Comparison of ENCODE assay signal across 12 cellular contexts in the genomic region with DNA sequence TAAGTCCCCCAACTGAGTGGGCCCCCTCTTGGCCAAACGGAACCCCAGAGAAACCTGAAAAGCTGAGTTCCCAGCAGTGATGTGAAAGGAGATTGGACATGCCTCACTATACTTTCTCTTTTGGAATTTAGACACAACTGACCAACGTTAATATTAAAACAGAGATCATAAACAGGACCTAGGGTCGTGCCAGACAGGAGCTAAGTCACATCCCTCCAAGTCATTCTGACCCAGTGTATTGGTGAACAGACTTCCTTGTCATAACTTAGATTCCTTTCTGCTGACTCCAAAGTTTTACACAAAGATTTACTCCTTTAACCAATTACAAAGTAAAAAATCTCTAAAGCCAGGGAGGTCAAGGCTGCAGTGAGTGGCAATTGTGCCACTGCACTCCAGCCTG. TPM values are rescaled to one million over a fixed set of nuclear protein-coding genes. Genes with fewer than 3 reads are reported as not detected.
A peak's percentile ranks its signal among the peaks of the same experiment; 100 is the strongest.
DNase-seq lines count a peak whose midpoint lies in the region; ATAC-seq and TF ChIP-seq lines count a peak whose summit lies in the region.
"Had no signal": no experiment of that assay in that cellular context is flagged by ENCODE, and none has a peak within 500 bp of the region (broad histone marks: within the 10 kb centered on the region; RNA-seq: fewer than 3 reads in every experiment).

No MANE protein-coding gene starts in this region.

- H3K4me3 Mint-ChIP-seq in naive thymus-derived CD4-positive, alpha-beta T cell = no peak overlapping the region

- H2BK5ac ChIP-seq in IMR-90 (ENCODE audit: low read depth, low read length, poor library complexity, severe bottlenecking) = peak overlapping the region; percentile 54

- WGBS in IMR-90 (ENCODE audit: extremely low coverage in 2 of 2, insufficient read length in 1 of 2), 2 experiments = 0% methylated on average over 1 of the region's 3 CpGs; no CpG with 5 or more reads in 1 of the 2 experiments

- H3K4me3 ChIP-seq in IMR-90 (ENCODE audit: insufficient read depth, low read depth, low read length) (no peak overlapping the region), brain microvascular endothelial cell (ENCODE audit: low read depth, low read length) (no peak overlapping the region), left ventricle myocardium inferior (no peak overlapping the region)
- H3K4me3 ChIP-seq in naive thymus-derived CD4-positive, alpha-beta T cell (ENCODE audit: low read length) = no peak overlapping the region

- peak overlapping the region; percentile 31; the same call in 1 of the 2 replicates for H3K14ac ChIP-seq in IMR-90 (replicated peaks; ENCODE audit: low read depth, low read length)

- POLR2A ChIA-PET in IMR-90 (lab: Charles Lee; ENCODE audit: unreplicated experiment) = no interaction called here
- POLR2A ChIA-PET in naive thymus-derived CD4-positive, alpha-beta T cell (lab: Charles Lee) = interaction anchor here (1.6 to 4.7 kb wide), 2 partner anchors 12 to 15 kb away, joined by 5 to 37 read pairs; no protein-coding TSS in a partner anchor

- ATAC-seq in IMR-90 (ENCODE audit: low read depth) (peak; percentile 89), GM21526 (IDR thresholded peaks at IDR 0.05; ENCODE audit: low FRiP score, unreplicated experiment) (no peak), HG03342 (IDR thresholded peaks at IDR 0.05; ENCODE audit: unreplicated experiment) (no peak)
- ATAC-seq in naive thymus-derived CD4-positive, alpha-beta T cell = no peak
- ATAC-seq: Panc1 had no signal

- H3K79me1 ChIP-seq in IMR-90 (ENCODE audit: low read depth in 1 of 2, low read length in 2 of 2) = 0 out of 4 replicates have a peak, but pooled peaks cover 0 to 3% of the 10 kb centered on the region in 2 experiments

- TF ChIP-seq CTCF in IMR-90 (conservative IDR thresholded peaks at IDR 0.05; ENCODE audit: low read depth, low read length) = no peak
- TF ChIP-seq CTCF in brain microvascular endothelial cell (IDR thresholded peaks at IDR 0.05; ENCODE audit: low read depth, low read length, missing control alignments) = peak; percentile 4
- no peak for TF ChIP-seq CTCF in left ventricle myocardium inferior (IDR thresholded peaks at IDR 0.05; ENCODE audit: borderline replicate concordance)

- H4K8ac ChIP-seq in IMR-90 (ENCODE audit: low read depth in 2 of 2, low read length in 2 of 2) = peak overlapping the region in 1 of 2 experiments; percentile 28; a peak in 2 of 4 replicates

- H3K9me3 Mint-ChIP-seq in naive thymus-derived CD4-positive, alpha-beta T cell = peaks cover 0 to 2% (median under 1%) of the 10 kb centered on the region in 11 donors

- peaks cover 44 to 84% (median 69%) of the 10 kb centered on the region in 7 donors for H3K4me1 Mint-ChIP-seq in naive thymus-derived CD4-positive, alpha-beta T cell

- no peak overlapping the region for H2AK5ac ChIP-seq in IMR-90 (ENCODE audit: low read depth, low read length)

- no peak overlapping the region for H2AFZ ChIP-seq in IMR-90 (replicated peaks; ENCODE audit: low read length, poor library complexity)

- peaks cover 8% of the 10 kb centered on the region for H3K9me1 ChIP-seq in IMR-90 (ENCODE audit: insufficient read depth, low read length)

- H3K9me3 ChIP-seq in IMR-90 (ENCODE audit: control insufficient read depth, insufficient read depth, low read length) (no peaks in the 10 kb centered on the region), left ventricle myocardium inferior (replicated peaks) (no peaks in the 10 kb centered on the region)
- H3K9me3 ChIP-seq in naive thymus-derived CD4-positive, alpha-beta T cell (ENCODE audit: control insufficient read depth in 2 of 3, low read length in 3 of 3) = no peaks in the 10 kb centered on the region
- H3K9me3 ChIP-seq: neutrophil had no signal

- peak overlapping the region; percentile 48 for H3K18ac ChIP-seq in IMR-90 (ENCODE audit: low read depth, low read length)

- H4K20me1 ChIP-seq in IMR-90 (ENCODE audit: insufficient read depth, low read length) = no peaks in the 10 kb centered on the region

- CTCF ChIA-PET in IMR-90 (lab: Yijun Ruan, JAX) = interaction anchor here (1.0 to 1.4 kb wide), 2 partner anchors 54 to 280 kb away, joined by 3 to 4 read pairs; no protein-coding TSS in a partner anchor
- CTCF ChIA-PET in naive thymus-derived CD4-positive, alpha-beta T cell (lab: Charles Lee) = interaction anchor here (0.8 to 1.5 kb wide), 2 partner anchors 10 to 13 kb away, joined by 3 read pairs; no protein-coding TSS in a partner anchor

- H3K36me3 Mint-ChIP-seq in naive thymus-derived CD4-positive, alpha-beta T cell = peaks cover 29 to 76% (median 67%) of the 10 kb centered on the region in 5 donors

- H2BK15ac ChIP-seq in IMR-90 (ENCODE audit: low read depth, low read length) = no peak overlapping the region

- H3K23ac ChIP-seq in IMR-90 (ENCODE audit: low read depth, low read length) = no peak overlapping the region

- peak overlapping the region; percentile 66 for H3K27ac ChIP-seq in IMR-90 (ENCODE audit: insufficient read depth, low read length)
- H3K27ac ChIP-seq in brain microvascular endothelial cell = peak overlapping the region; percentile 25
- no peak overlapping the region for H3K27ac ChIP-seq in naive thymus-derived CD4-positive, alpha-beta T cell (ENCODE audit: low read depth, low read length)
- no peak overlapping the region for H3K27ac ChIP-seq in left ventricle myocardium inferior (replicated peaks)
- H3K27ac ChIP-seq: neutrophil had no signal

- DNase-seq in EH (ENCODE audit: low read depth) = peak; percentile 87
- peak; percentile 71 for DNase-seq in IMR-90
- no peak for DNase-seq in brain microvascular endothelial cell
- no peak for DNase-seq in naive thymus-derived CD4-positive, alpha-beta T cell
- DNase-seq in NCI-H748 (lab: John Stamatoyannopoulos, UW; ENCODE audit: unreplicated experiment) = no peak
- no peak for DNase-seq in left ventricle myocardium inferior
- DNase-seq: activated T-cell treated with anti-CD3 and anti-CD28 coated beads, Interleukin-2, amount 50 U/mL, for 1 hour; MM.1S had no signal

- H3K36me3 ChIP-seq in IMR-90 (ENCODE audit: control insufficient read depth, insufficient read depth, low read length) = peaks cover 5% of the 10 kb centered on the region
- no peaks in the 10 kb centered on the region for H3K36me3 ChIP-seq in brain microvascular endothelial cell (replicated peaks)
- H3K36me3 ChIP-seq in naive thymus-derived CD4-positive, alpha-beta T cell (ENCODE audit: control insufficient read depth in 2 of 3, insufficient read depth in 3 of 3, low read length in 3 of 3) = peaks cover 0 to 52% (median 6%) of the 10 kb centered on the region in 3 experiments
- H3K36me3 ChIP-seq in left ventricle myocardium inferior = peaks cover 7% of the 10 kb centered on the region

- peak overlapping the region; percentile 56 for H2BK120ac ChIP-seq in IMR-90 (ENCODE audit: low read depth, low read length)

- H3K56ac ChIP-seq in IMR-90 (ENCODE audit: extremely low read depth, insufficient read depth, low read length) = no peak overlapping the region

- H4K5ac ChIP-seq in IMR-90 (ENCODE audit: low read depth, low read length) = no peak overlapping the region; the same call in 1 of the 2 replicates

- H3K4me1 ChIP-seq in IMR-90 (ENCODE audit: control insufficient read depth, insufficient read depth, low read length) (peaks cover 6% of the 10 kb centered on the region), left ventricle myocardium inferior (peaks cover 16% of the 10 kb centered on the region)
- H3K4me1 ChIP-seq in naive thymus-derived CD4-positive, alpha-beta T cell (ENCODE audit: control insufficient read depth in 2 of 2, insufficient read depth in 2 of 2, low read length in 2 of 2) = peaks cover 3 to 6% of the 10 kb centered on the region in 2 donors

- no peaks in the 10 kb centered on the region for H3K27me3 ChIP-seq in IMR-90 (ENCODE audit: control insufficient read depth, insufficient read depth, low read length)
- H3K27me3 ChIP-seq in brain microvascular endothelial cell (replicated peaks) = no peaks in the 10 kb centered on the region
- H3K27me3 ChIP-seq in naive thymus-derived CD4-positive, alpha-beta T cell (ENCODE audit: control insufficient read depth in 2 of 2, insufficient read depth in 2 of 2, low read length in 2 of 2) = no peaks in the 10 kb centered on the region
- no peaks in the 10 kb centered on the region for H3K27me3 ChIP-seq in left ventricle myocardium inferior (ENCODE audit: low read depth)
- H3K27me3 ChIP-seq: neutrophil had no signal

- H2AK9ac ChIP-seq in IMR-90 (replicated peaks; ENCODE audit: low read depth, low read length, poor library complexity) = no peak overlapping the region

- H3K27ac Mint-ChIP-seq in naive thymus-derived CD4-positive, alpha-beta T cell = peak overlapping the region in 6 of 9 donors; percentile 8 to 74 (median 40)

- peak overlapping the region; percentile 57 for H3K4me2 ChIP-seq in IMR-90 (ENCODE audit: low read depth, low read length)

- intact Hi-C loops in IMR-90 (cut with micrococcal nuclease) (no loop called here), left ventricle myocardium inferior (cut with micrococcal nuclease) (no loop called here)
- intact Hi-C loops in naive thymus-derived CD4-positive, alpha-beta T cell (cut with micrococcal nuclease) = loop anchor here in 1 of 2 donors (10.0 kb wide), 1 partner anchor 48 kb away; a partner anchor contains a TSS

- BruUV-seq in IMR-90 (replicated peaks; lab: Mats Ljungman, UMichigan) = no TSS peak

- peak overlapping the region; percentile 0; the same call in 1 of the 2 replicates for H3K9ac ChIP-seq in IMR-90 (ENCODE audit: low read depth, low read length)

- H3K27me3 Mint-ChIP-seq in naive thymus-derived CD4-positive, alpha-beta T cell = no peaks in the 10 kb centered on the region

- no peak for TF ChIP-seq POLR2A in IMR-90 (IDR thresholded peaks at IDR 0.05; ENCODE audit: low read depth, low read length)

- dilution Hi-C loops in IMR-90 (cut with HindIII; ENCODE audit: low sequenced_read_pairs, unreplicated experiment) = no loop called here

- 0 out of 2 replicates have a peak overlapping the region, but pooled peaks have one; percentile 1 for H4K91ac ChIP-seq in IMR-90 (ENCODE audit: insufficient read depth, low read depth, low read length)

- in situ Hi-C loops in IMR-90 (cut with MboI; ENCODE audit: low sequenced_read_pairs) = no loop called here
- in situ Hi-C loops in brain microvascular endothelial cell (cut with HindIII; ENCODE audit: low pct_ligation_motif_present, low sequenced_read_pairs) = no loop called here

- peak overlapping the region; percentile 8 for H3K4ac ChIP-seq in IMR-90 (ENCODE audit: low read depth, low read length)

- no peak for TF ChIP-seq RAD21 in IMR-90 (IDR thresholded peaks at IDR 0.05; ENCODE audit: low read length)

- peak overlapping the region; percentile 3; the same call in 1 of the 2 replicates for H2BK20ac ChIP-seq in IMR-90 (ENCODE audit: low read depth, low read length)

TF ChIP-seq in IMR-90, 13 proteins besides CTCF, POLR2A, EP300 and RAD21 (continues in another document):
- no peak for TF ChIP-seq RCOR1 (IDR thresholded peaks at IDR 0.05; ENCODE audit: insufficient replicate concordance, low read length)

RNA-seq across cellular contexts. Expression of a gene that starts 46.9 kb away (rescaled TPM):
- total RNA-seq in IMR-90 (2012; rRNA removed) (24.7 and 33.7 TPM in 2 replicates), left ventricle myocardium inferior (26.7 TPM)
- 54.1 and 54.3 TPM in 2 replicates for polyA plus RNA-seq in IMR-90 (2012; rRNA removed)
- polyA plus RNA-seq in IMR-90 (2012; cell fraction: cytosol; rRNA removed) = 31.1 and 35.6 TPM in 2 replicates
- 22.8 and 23.4 TPM in 2 replicates for polyA plus RNA-seq in IMR-90 (2012; cell fraction: nucleus; rRNA removed; ENCODE audit: low replicate concordance)
- 100 to 1,000 TPM in 2 of 5 experiments, 10 to 100 TPM in 3; 52.3 to 185 (median 93.3) TPM for total RNA-seq in naive thymus-derived CD4-positive, alpha-beta T cell
- polyA plus RNA-seq in naive thymus-derived CD4-positive, alpha-beta T cell = 100 to 1,000 TPM in 1 of 2 donors, 10 to 100 TPM in 1; 74.2 to 108 TPM

Comparison
In these comparisons a context has a peak if more than half of its experiments do, and no peak if none do; other contexts are left out.
1. DNase-seq: peak in EH (single experiment) and IMR-90 (single experiment); none in brain microvascular endothelial cell (single experiment), naive thymus-derived CD4-positive, alpha-beta T cell (0 of 9), NCI-H748 (single experiment) and left ventricle myocardium inferior (single experiment).
2. H3K27ac ChIP-seq: peak in IMR-90 (single experiment) and brain microvascular endothelial cell (single experiment); none in naive thymus-derived CD4-positive, alpha-beta T cell (single experiment) and left ventricle myocardium inferior (single experiment).